24 cellular contexts compared by ENCODE assay signal in the genomic region with DNA sequence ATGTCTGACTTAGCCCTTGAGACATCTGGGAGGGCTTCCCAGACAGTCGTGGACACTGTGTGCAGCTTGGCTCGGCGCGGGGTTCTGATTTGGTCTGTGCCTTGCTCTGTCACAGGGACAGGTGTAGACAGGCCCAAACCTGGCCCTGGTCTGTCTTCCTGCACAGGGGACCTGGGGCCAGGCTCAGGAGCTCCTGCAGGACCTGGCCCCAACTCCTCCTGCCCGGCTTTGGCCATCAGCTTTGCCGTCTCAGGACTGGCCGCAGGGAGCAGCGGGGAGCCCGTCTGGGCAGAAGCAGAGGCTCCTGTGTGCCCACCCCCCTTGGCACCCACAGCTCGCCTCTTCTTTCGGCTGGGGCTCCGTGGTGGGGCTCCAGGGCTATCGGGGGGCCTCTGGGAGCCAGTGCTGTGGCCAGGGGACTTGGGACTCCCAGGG. TPM values are rescaled to one million over a fixed set of nuclear protein-coding genes. Genes with fewer than 3 reads are reported as not detected.
"Had no signal": no experiment of that assay in that cellular context is flagged by ENCODE, and none has a peak within 500 bp of the region (broad histone marks: within the 10 kb centered on the region; RNA-seq: fewer than 3 reads in every experiment).

No MANE protein-coding gene starts in this region.

- DNase-seq: activated CD4-positive, alpha-beta memory T cell treated with anti-CD3 and anti-CD28 coated beads for 36 hours; activated CD4-positive, alpha-beta T cell treated with anti-CD3 and anti-CD28 coated beads for 4 hours; activated gamma-delta T cell treated with Interleukin-2 at 50 U/mL for 16 hours; activated T-cell treated with anti-CD3 and anti-CD28 coated beads for 4 hours; adrenal gland; effector CD4-positive, alpha-beta T cell; esophagus squamous epithelium; retina; stimulated activated CD4-positive, alpha-beta T cell treated with anti-CD3 and anti-CD28 coated beads, Interleukin-15, amount 100 ng/mL, for 24 hours; stimulated activated CD4-positive, alpha-beta T cell treated with anti-CD3 and anti-CD28 coated beads, Interleukin-2, amount 100 ng/mL, for 48 hours; stomach; SW 1271; T-helper 2 cell; WERI-Rb-1 had no signal

- H3K4me3 ChIP-seq: adrenal gland, breast epithelium, esophagus squamous epithelium, hepatocyte, skin epidermis, stomach had no signal

- ATAC-seq: activated naive CD4-positive, alpha-beta T cell treated with anti-CD3 and anti-CD28 coated beads, Interleukin-2, amount 50 U/mL, for 72 hours; natural killer cell treated with Interleukin-12 subunit alpha and Interleukin-12 subunit beta and Interleukin-15 and Interleukin-18, amount 100 ng/mL, for 72 hours had no signal

- H3K27ac ChIP-seq: adrenal gland, breast epithelium, esophagus squamous epithelium, hepatocyte, stomach, WERI-Rb-1 had no signal

- H3K36me3 ChIP-seq: adrenal gland, breast epithelium, stomach, WERI-Rb-1 had no signal

- FAIRE-seq: astrocyte had no signal

- H3K9me3 ChIP-seq: adrenal gland, breast epithelium, esophagus squamous epithelium, stomach had no signal

- H3K4me1 ChIP-seq: adrenal gland had no signal

RNA-seq across cellular contexts. Expression of gene PERM1, which starts 1.7 kb away (rescaled TPM):
- total RNA-seq: activated CD4-positive, alpha-beta memory T cell treated with anti-CD3 and anti-CD28 coated beads for 36 hours; activated naive CD4-positive, alpha-beta T cell treated with anti-CD3 and anti-CD28 coated beads, Interleukin-2, amount 50 U/mL, for 72 hours; activated T-helper 1 cell treated with anti-CD3 and anti-CD28 coated beads, Interleukin-12 subunit alpha, Interleukin-12 subunit beta, Interleukin-2, Interleukin-4 antibody, amounts not matched to agents 30 ng/mL and 10 ng/mL and 1 ng/mL, durations not matched to agents 14 hours and 24 hours and 36 hours; esophagus squamous epithelium; hepatocyte; lung microvascular endothelial cell; natural killer cell treated with Interleukin-12 subunit alpha and Interleukin-12 subunit beta and Interleukin-15 and Interleukin-18, amount 100 ng/mL, for 72 hours had no signal

RNA-seq across cellular contexts. Expression of gene PLEKHN1, which starts 13.9 kb away (rescaled TPM):
- total RNA-seq: cerebellum, temporal lobe had no signal

RNA-seq across cellular contexts. Expression of gene HES4, which starts 19.7 kb away (rescaled TPM):
- total RNA-seq: natural killer cell treated with Interleukin-12 subunit alpha and Interleukin-12 subunit beta and Interleukin-15 and Interleukin-18, amount 100 ng/mL, for 72 hours had no signal
